Comparison of ENCODE assay signal across 11 cellular contexts in genomic region chr3:36923523-36923943, GRCh38. TPM values are rescaled to one million over a fixed set of nuclear protein-coding genes. Genes with fewer than 3 reads are reported as not detected.
DNase-seq lines count a peak whose midpoint lies in the region; ATAC-seq and TF ChIP-seq lines count a peak whose summit lies in the region.
"Had no signal": no experiment of that assay in that cellular context is flagged by ENCODE, and none has a peak within 500 bp of the region (broad histone marks: within the 10 kb centered on the region; RNA-seq: fewer than 3 reads in every experiment).

No MANE protein-coding gene starts in this region.

- TF ChIP-seq CTCF in WERI-Rb-1 (IDR thresholded peaks at IDR 0.05; ENCODE audit: low read depth, low read length) (peak; percentile 44; the same call in 1 of the 2 replicates), tibial artery (IDR thresholded peaks at IDR 0.05) (peak in 1 of 2 experiments; percentile 8)

- no peak for DNase-seq in WERI-Rb-1
- peak; percentile 59 for DNase-seq in mesendoderm
- no peak for DNase-seq in tibial artery
- DNase-seq in activated CD4-positive, alpha-beta T cell treated with anti-CD3 and anti-CD28 coated beads, Interleukin-2, amount 50 U/mL, for 48 hours = no peak
- DNase-seq in G401 (ENCODE audit: low spot score) = no peak
- no peak for DNase-seq in activated CD4-positive, alpha-beta T cell treated with anti-CD3 and anti-CD28 coated beads for 4 hours
- DNase-seq: NCI-H345 had no signal

- peak overlapping the region; percentile 60 for H3K27ac ChIP-seq in BLaER1
- no peak overlapping the region for H3K27ac ChIP-seq in WERI-Rb-1
- H3K27ac ChIP-seq in mesendoderm (ENCODE audit: low read depth, low read length) = no peak overlapping the region
- H3K27ac ChIP-seq in tibial artery = no peak overlapping the region
- H3K27ac ChIP-seq: epithelial cell of prostate, RWPE1 had no signal

- H3K27me3 ChIP-seq in BLaER1 = no peaks in the 10 kb centered on the region
- H3K27me3 ChIP-seq in WERI-Rb-1 (ENCODE audit: insufficient read depth, low read depth, severe bottlenecking) = no peaks in the 10 kb centered on the region
- no peaks in the 10 kb centered on the region for H3K27me3 ChIP-seq in mesendoderm (ENCODE audit: insufficient read depth, low read length, poor library complexity)
- H3K27me3 ChIP-seq in tibial artery = no peaks in the 10 kb centered on the region

- no peak overlapping the region for H4K5ac ChIP-seq in mesendoderm (ENCODE audit: low read length)

- no peak overlapping the region for H2AK5ac ChIP-seq in mesendoderm (ENCODE audit: low read length)

- H4K20me1 ChIP-seq in BLaER1 = no peaks in the 10 kb centered on the region

- intact Hi-C loops in tibial artery (cut with DNase I; ENCODE audit: low total_unique reads) = no loop called here

- H3K36me3 ChIP-seq in BLaER1 = peaks cover 21% of the 10 kb centered on the region
- no peaks in the 10 kb centered on the region for H3K36me3 ChIP-seq in WERI-Rb-1
- no peaks in the 10 kb centered on the region for H3K36me3 ChIP-seq in mesendoderm (ENCODE audit: control insufficient read depth, insufficient read depth, low read length)
- H3K36me3 ChIP-seq in tibial artery = no peaks in the 10 kb centered on the region

- H3K56ac ChIP-seq in mesendoderm (ENCODE audit: low read length) = peak overlapping the region; percentile 62

- no peak overlapping the region for H2BK15ac ChIP-seq in mesendoderm (replicated peaks; ENCODE audit: low read depth)

- peaks cover 45% of the 10 kb centered on the region for H3K4me1 ChIP-seq in BLaER1
- H3K4me1 ChIP-seq in mesendoderm (ENCODE audit: control insufficient read depth, low read depth, low read length) = peaks cover 2% of the 10 kb centered on the region
- no peaks in the 10 kb centered on the region for H3K4me1 ChIP-seq in tibial artery

- ATAC-seq in GM19395 (IDR thresholded peaks at IDR 0.05; ENCODE audit: unreplicated experiment) = peak; percentile 58

- no peak overlapping the region for H4K8ac ChIP-seq in mesendoderm (ENCODE audit: low read depth, low read length)

- H3K9ac ChIP-seq in BLaER1 (no peak overlapping the region), mesendoderm (ENCODE audit: low read length) (no peak overlapping the region)

- H3K9me3 ChIP-seq in BLaER1 (peaks cover 28% of the 10 kb centered on the region), WERI-Rb-1 (ENCODE audit: severe bottlenecking) (peaks cover 5% of the 10 kb centered on the region), tibial artery (peaks cover 0 to 5% (median 0%) of the 10 kb centered on the region in 3 donors)

- WGBS in mesendoderm (ENCODE audit: extremely low coverage, insufficient coverage, low lambda C conversion rate) = no CpG with 5 or more reads among the region's 6 CpGs

- H3K79me2 ChIP-seq in mesendoderm (ENCODE audit: control insufficient read depth, insufficient read depth, low read length) = no peaks in the 10 kb centered on the region

- H3K79me1 ChIP-seq in mesendoderm (ENCODE audit: low read length) = no peaks in the 10 kb centered on the region

- peak overlapping the region; percentile 77 for H3K4me2 ChIP-seq in BLaER1
- H3K4me2 ChIP-seq in mesendoderm (ENCODE audit: low read length) = no peak overlapping the region

- H3K4me3 ChIP-seq in BLaER1 (peak overlapping the region; percentile 10; the same call in 1 of the 2 replicates), WERI-Rb-1 (ENCODE audit: low read depth, low read length) (no peak overlapping the region), mesendoderm (ENCODE audit: low read length) (no peak overlapping the region), tibial artery (no peak overlapping the region)

- H3K18ac ChIP-seq in mesendoderm (ENCODE audit: low read length) = no peak overlapping the region

- peak overlapping the region; percentile 11 for H2BK5ac ChIP-seq in mesendoderm (ENCODE audit: low read length)

- in situ Hi-C loops in G401 (cut with HindIII; ENCODE audit: low sequenced_read_pairs) = no loop called here

- no peak overlapping the region for H3K4ac ChIP-seq in mesendoderm (ENCODE audit: low read depth, low read length)

- no peak overlapping the region for H2BK120ac ChIP-seq in mesendoderm (ENCODE audit: low read depth, low read length)

- no peak overlapping the region for H3K23ac ChIP-seq in mesendoderm (ENCODE audit: low read length)

RNA-seq across cellular contexts. Expression of gene TRANK1, which starts 21.3 kb away (rescaled TPM):
- polyA plus RNA-seq in mesendoderm (2013, experiment 1 of 2) = 1.0 TPM
- polyA plus RNA-seq in mesendoderm (2013, experiment 2 of 2) = 1.1 TPM
- total RNA-seq in G401 (2014; rRNA removed; shearing (Covaris generic)) = 0.18 and 0.44 TPM in 2 replicates
